1 cellular context compared by ENCODE assay signal in genomic region chr10:58477122-58477521, GRCh38.
TF ChIP-seq lines count a peak whose summit lies in the region.

No MANE protein-coding gene starts in this region.

TF ChIP-seq in WTC11, 78 proteins besides CTCF, POLR2A, EP300 and RAD21 (continued from another document):
- TF ChIP-seq, protein P1, sequence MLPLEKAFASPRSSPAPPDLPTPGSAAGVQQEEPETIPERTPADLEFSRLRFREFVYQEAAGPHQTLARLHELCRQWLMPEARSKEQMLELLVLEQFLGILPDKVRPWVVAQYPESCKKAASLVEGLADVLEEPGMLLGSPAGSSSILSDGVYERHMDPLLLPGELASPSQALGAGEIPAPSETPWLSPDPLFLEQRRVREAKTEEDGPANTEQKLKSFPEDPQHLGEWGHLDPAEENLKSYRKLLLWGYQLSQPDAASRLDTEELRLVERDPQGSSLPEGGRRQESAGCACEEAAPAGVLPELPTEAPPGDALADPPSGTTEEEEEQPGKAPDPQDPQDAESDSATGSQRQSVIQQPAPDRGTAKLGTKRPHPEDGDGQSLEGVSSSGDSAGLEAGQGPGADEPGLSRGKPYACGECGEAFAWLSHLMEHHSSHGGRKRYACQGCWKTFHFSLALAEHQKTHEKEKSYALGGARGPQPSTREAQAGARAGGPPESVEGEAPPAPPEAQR (CRISPR knock-in tag; IDR thresholded peaks at IDR 0.05): no peak
- no peak for TF ChIP-seq SMAD4 (CRISPR knock-in tag; IDR thresholded peaks at IDR 0.05)
- no peak for TF ChIP-seq USF1 (CRISPR knock-in tag; IDR thresholded peaks at IDR 0.05)
- TF ChIP-seq, protein P2, sequence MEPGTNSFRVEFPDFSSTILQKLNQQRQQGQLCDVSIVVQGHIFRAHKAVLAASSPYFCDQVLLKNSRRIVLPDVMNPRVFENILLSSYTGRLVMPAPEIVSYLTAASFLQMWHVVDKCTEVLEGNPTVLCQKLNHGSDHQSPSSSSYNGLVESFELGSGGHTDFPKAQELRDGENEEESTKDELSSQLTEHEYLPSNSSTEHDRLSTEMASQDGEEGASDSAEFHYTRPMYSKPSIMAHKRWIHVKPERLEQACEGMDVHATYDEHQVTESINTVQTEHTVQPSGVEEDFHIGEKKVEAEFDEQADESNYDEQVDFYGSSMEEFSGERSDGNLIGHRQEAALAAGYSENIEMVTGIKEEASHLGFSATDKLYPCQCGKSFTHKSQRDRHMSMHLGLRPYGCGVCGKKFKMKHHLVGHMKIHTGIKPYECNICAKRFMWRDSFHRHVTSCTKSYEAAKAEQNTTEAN (CRISPR knock-in tag; IDR thresholded peaks at IDR 0.05): no peak
